In the genomic region with DNA sequence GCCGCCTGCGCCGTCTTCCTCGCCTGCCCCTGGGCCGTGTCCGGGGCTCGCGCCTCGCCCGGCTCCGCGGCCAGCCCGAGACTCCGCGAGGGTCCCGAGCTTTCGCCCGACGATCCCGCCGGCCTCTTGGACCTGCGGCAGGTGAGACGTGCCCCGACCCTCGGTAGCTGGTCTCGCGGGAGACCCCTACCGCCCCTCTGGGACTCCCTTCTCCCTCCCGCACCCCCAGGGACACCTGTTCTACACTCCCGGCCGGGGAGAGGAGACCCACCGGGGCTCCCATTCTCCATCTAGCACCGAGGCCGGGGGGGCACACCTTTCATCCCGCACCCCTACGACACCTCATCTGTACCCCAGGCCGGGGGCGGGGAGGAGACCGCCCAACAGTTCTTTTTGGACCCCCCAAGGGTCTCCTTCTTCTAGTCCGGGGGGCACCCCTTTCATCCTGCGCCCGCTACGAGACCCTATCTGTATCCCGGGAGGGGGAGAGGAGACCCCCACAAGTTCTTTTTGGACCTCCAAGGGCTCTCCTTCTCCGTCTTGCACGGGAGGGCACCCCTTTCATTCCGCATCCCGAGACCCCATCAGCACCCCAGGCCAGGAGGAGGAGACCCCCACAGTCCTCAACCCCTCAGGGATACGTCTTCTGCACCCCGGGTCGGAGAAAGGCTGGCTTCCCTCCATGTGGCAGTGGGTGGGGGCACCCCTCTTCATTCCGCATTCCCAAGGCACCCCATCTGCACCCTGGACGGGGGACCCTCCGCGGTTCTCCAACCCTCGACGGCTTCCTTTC, we compare ENCODE assay signal across 9 cellular contexts. TPM values are rescaled to one million over a fixed set of nuclear protein-coding genes. Genes with fewer than 3 reads are reported as not detected.
DNase-seq lines count a peak whose midpoint lies in the region; ATAC-seq and TF ChIP-seq lines count a peak whose summit lies in the region.
"Had no signal": no experiment of that assay in that cellular context is flagged by ENCODE, and none has a peak within 500 bp of the region (broad histone marks: within the 10 kb centered on the region; RNA-seq: fewer than 3 reads in every experiment).

No MANE protein-coding gene starts in this region.

- peak overlapping the region; percentile 92 for H3K4me2 ChIP-seq in PC-3 (ENCODE audit: low read length)

- no peaks in the 10 kb centered on the region for H3F3A ChIP-seq in PC-3 (ENCODE audit: low read length, unreplicated experiment)

- TF ChIP-seq CTCF in GM12864 (IDR thresholded peaks at IDR 0.05; ENCODE audit: low read depth, low read length, missing control alignments): no peak
- no peak for TF ChIP-seq CTCF in PC-3 (conservative IDR thresholded peaks at IDR 0.05; ENCODE audit: low read depth, low read length)
- no peak for TF ChIP-seq CTCF in progenitor cell of endocrine pancreas (IDR thresholded peaks at IDR 0.05; ENCODE audit: unreplicated experiment)

- intact Hi-C loops in PC-3 (cut with micrococcal nuclease): no loop called here

- DNase-seq in GM12864 (ENCODE audit: low read depth): no peak
- DNase-seq in PC-3: no peak
- DNase-seq in erythroblast (lab: John Stamatoyannopoulos, UW): no peak
- DNase-seq in progenitor cell of endocrine pancreas (ENCODE audit: low spot score, unreplicated experiment): no peak
- DNase-seq in UCSD-AML1 (lab: John Stamatoyannopoulos, UW; ENCODE audit: unreplicated experiment): no peak
- no peak for DNase-seq in DMS79 treated with DMSO at 0.1 percent for 48 hours (lab: John Stamatoyannopoulos, UW)
- no peak for DNase-seq in AG20443 (ENCODE audit: low spot score)
- no peak for DNase-seq in pons (ENCODE audit: low spot score)

- H3K4me1 ChIP-seq in PC-3 (ENCODE audit: insufficient read depth, low read length): peaks cover 24% of the 10 kb centered on the region

- peak overlapping the region; percentile 45 for H3K9ac ChIP-seq in PC-3 (ENCODE audit: low read length)

- 0 out of 2 replicates have a peak, but pooled peaks cover 4% of the 10 kb centered on the region for H3K79me2 ChIP-seq in PC-3 (ENCODE audit: low read length)

- H4K20me1 ChIP-seq in PC-3 (ENCODE audit: low read length): no peaks in the 10 kb centered on the region

- no peaks in the 10 kb centered on the region for H3K9me3 Mint-ChIP-seq in progenitor cell of endocrine pancreas (ENCODE audit: low read depth)

- H3K27ac ChIP-seq in PC-3 (ENCODE audit: low read length): no peak overlapping the region

- H3K27me3 Mint-ChIP-seq in progenitor cell of endocrine pancreas: peaks cover 69% of the 10 kb centered on the region

- peaks cover 4% of the 10 kb centered on the region; the same call in 1 of the 2 replicates for H3K36me3 ChIP-seq in PC-3 (ENCODE audit: low read depth, low read length)

- H3K27me3 ChIP-seq in PC-3 (ENCODE audit: low read length): no peaks in the 10 kb centered on the region

- H3K36me3 Mint-ChIP-seq in progenitor cell of endocrine pancreas (ENCODE audit: insufficient read depth): no peaks in the 10 kb centered on the region

- H3K4me3 ChIP-seq in GM12864 (ENCODE audit: low read depth, low read length) (peak overlapping the region; percentile 72), PC-3 (ENCODE audit: low read length) (peak overlapping the region; percentile 81)

- BruUV-seq in PC-3 (replicated peaks; lab: Mats Ljungman, UMichigan): no TSS peak

- H3K4me3 Mint-ChIP-seq in progenitor cell of endocrine pancreas (ENCODE audit: low read depth): peak overlapping the region; percentile 47

- CTCF ChIA-PET in PC-3 (lab: Charles Lee): interaction anchor here (1.0 kb wide), 1 partner anchor 15 kb away, joined by 4 read pairs; no protein-coding TSS in a partner anchor

- H2AFZ ChIP-seq in PC-3 (ENCODE audit: low read length): peak overlapping the region; percentile 91

- peak overlapping the region; percentile 29 for H3K27ac Mint-ChIP-seq in progenitor cell of endocrine pancreas

- TF ChIP-seq POLR2A in erythroblast (IDR thresholded peaks at IDR 0.05; ENCODE audit: low read length): peak; percentile 82

- H3K9me3 ChIP-seq in PC-3 (ENCODE audit: low read length): no peaks in the 10 kb centered on the region

- ATAC-seq in PC-3: peak; percentile 72

- H3K4me1 Mint-ChIP-seq in progenitor cell of endocrine pancreas (ENCODE audit: low read depth): peaks cover 10% of the 10 kb centered on the region

- no peaks in the 10 kb centered on the region for H3K9me2 ChIP-seq in PC-3 (replicated peaks; ENCODE audit: low read length)

- POLR2A ChIA-PET in PC-3 (lab: Charles Lee; ENCODE audit: unreplicated experiment): interaction anchor here (0.6 to 0.9 kb wide), 2 partner anchors 12 to 1166 kb away, joined by 5 to 6 read pairs; no protein-coding TSS in a partner anchor

RNA-seq across cellular contexts. Expression of a gene that starts 0.5 kb away (rescaled TPM):
- total RNA-seq in PC-3 (2014; rRNA removed) (9.6 and 12.5 TPM in 2 replicates), progenitor cell of endocrine pancreas (0.53 TPM in 1 of 2 replicates, not detected in the other)

RNA-seq across cellular contexts. Expression of a gene that starts 29.2 kb away (rescaled TPM):
- total RNA-seq in PC-3 (2014; rRNA removed): 4.6 and 6.0 TPM in 2 replicates
- total RNA-seq in progenitor cell of endocrine pancreas: 41.7 and 43.4 TPM in 2 replicates

RNA-seq across cellular contexts. Expression of a gene that starts 49.8 kb away (rescaled TPM):
- total RNA-seq in PC-3 (2014; rRNA removed): not detected in 2 replicates
- 0.47 and 0.67 TPM in 2 replicates for total RNA-seq in progenitor cell of endocrine pancreas
- total RNA-seq: frontal cortex had no signal

RNA-seq across cellular contexts. Expression of a gene that starts 59.6 kb away (rescaled TPM):
- total RNA-seq in PC-3 (2014; rRNA removed) (2.3 and 2.6 TPM in 2 replicates), progenitor cell of endocrine pancreas (not detected in 2 replicates)
- total RNA-seq: frontal cortex had no signal
